In the genomic region with DNA sequence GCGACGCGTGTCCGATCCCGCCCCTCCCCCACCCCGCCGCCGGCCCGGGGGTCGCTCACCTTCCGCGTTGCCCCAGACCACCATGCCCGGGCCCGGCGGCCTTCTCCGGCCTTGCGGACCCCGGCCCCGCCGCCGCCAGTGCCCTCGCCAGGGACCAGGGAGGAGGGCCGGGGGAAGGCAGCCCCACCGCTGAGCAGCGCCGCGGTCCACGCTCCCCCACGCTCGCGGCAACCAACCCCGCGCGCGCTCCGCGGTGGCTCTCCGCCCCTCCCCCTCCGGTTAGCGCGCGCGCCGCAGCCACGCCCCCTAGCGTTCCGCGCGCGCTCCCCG, we compare ENCODE assay signal across 8 cellular contexts. TPM values are rescaled to one million over a fixed set of nuclear protein-coding genes. Genes with fewer than 3 reads are reported as not detected.
DNase-seq lines count a peak whose midpoint lies in the region; ATAC-seq and TF ChIP-seq lines count a peak whose summit lies in the region.

Gene REV1, minus strand, starts transcription at position 260 of the 330 bp plus-strand sequence. CDS start 25,042 bp downstream, outside the sequence.

- peaks cover 21 to 31% of the 10 kb centered on the region in 2 donors for H3K4me1 Mint-ChIP-seq in natural killer cell treated with Interleukin-12 subunit alpha and Interleukin-12 subunit beta and Interleukin-15 and Interleukin-18, amount 100 ng/mL, for 72 hours (ENCODE audit: low read depth in 2 of 2)

- H3K79me2 ChIP-seq in PC-9 (ENCODE audit: low read depth): peaks cover 45% of the 10 kb centered on the region

- H2AFZ ChIP-seq in PC-9: peak within 1 kb of the TSS; percentile 84

- no peaks in the 10 kb centered on the region for H3K27me3 ChIP-seq in PC-9 (ENCODE audit: insufficient read depth, low read depth)

- no peaks in the 10 kb centered on the region for H3K9me3 Mint-ChIP-seq in natural killer cell treated with Interleukin-12 subunit alpha and Interleukin-12 subunit beta and Interleukin-15 and Interleukin-18, amount 100 ng/mL, for 72 hours

- peak within 1 kb of the TSS; percentile 66 for H3K27ac ChIP-seq in PC-9
- peak within 1 kb of the TSS; percentile 91 for H3K27ac ChIP-seq in epithelial cell of prostate

- peaks cover 41% of the 10 kb centered on the region for H4K20me1 ChIP-seq in PC-9 (ENCODE audit: insufficient read depth)

- BruUV-seq in PC-9 (replicated peaks; lab: Mats Ljungman, UMichigan): no TSS peak

- peaks cover 5% of the 10 kb centered on the region; the same call in 1 of the 2 replicates for H3K36me3 ChIP-seq in PC-9 (ENCODE audit: low read depth)

- ATAC-seq in natural killer cell treated with Interleukin-12 subunit alpha and Interleukin-12 subunit beta and Interleukin-15 and Interleukin-18, amount 100 ng/mL, for 72 hours: no peak

- POLR2A ChIA-PET in PC-9 (lab: Charles Lee; ENCODE audit: unreplicated experiment): no interaction called here

- H3F3A ChIP-seq in PC-9 (ENCODE audit: insufficient read depth, low read depth): peaks cover 8% of the 10 kb centered on the region; the same call in 1 of the 2 replicates

- peak; percentile 43 for TF ChIP-seq POLR2A in GM10847 (IDR thresholded peaks at IDR 0.05; ENCODE audit: extremely low read depth, insufficient read length)

- peaks cover 7% of the 10 kb centered on the region for H3K36me3 Mint-ChIP-seq in natural killer cell treated with Interleukin-12 subunit alpha and Interleukin-12 subunit beta and Interleukin-15 and Interleukin-18, amount 100 ng/mL, for 72 hours

- peaks cover 19% of the 10 kb centered on the region for H3K4me1 ChIP-seq in PC-9 (replicated peaks; ENCODE audit: insufficient read depth)

- no peaks in the 10 kb centered on the region for H3K9me3 ChIP-seq in PC-9 (ENCODE audit: insufficient read depth, low read depth)

- H3K4me3 Mint-ChIP-seq in natural killer cell treated with Interleukin-12 subunit alpha and Interleukin-12 subunit beta and Interleukin-15 and Interleukin-18, amount 100 ng/mL, for 72 hours: peak within 1 kb of the TSS; percentile 99

- CTCF ChIA-PET in PC-9 (lab: Charles Lee): no interaction called here

- TF ChIP-seq CTCF in PC-9 (conservative IDR thresholded peaks at IDR 0.05): no peak

- no peaks in the 10 kb centered on the region for H3K9me2 ChIP-seq in PC-9 (ENCODE audit: insufficient read depth)

- DNase-seq in PC-9 (no peak), epithelial cell of prostate (ENCODE audit: low read depth, low spot score) (no peak), SHP77 treated with DMSO at 0.1 percent for 48 hours (lab: John Stamatoyannopoulos, UW) (no peak), kidney glomerular epithelial cell (lab: John Stamatoyannopoulos, UW) (no peak), DMS153 (lab: John Stamatoyannopoulos, UW) (no peak), SIG-M5 treated with dmso at 0.1 percent for 504 hours (lab: John Stamatoyannopoulos, UW; ENCODE audit: unreplicated experiment) (no peak)
- no peak for DNase-seq in natural killer cell treated with Interleukin-12 subunit alpha and Interleukin-12 subunit beta and Interleukin-15 and Interleukin-18, amount 100 ng/mL, for 72 hours (ENCODE audit: low spot score)

- H3K4me2 ChIP-seq in PC-9: peak within 1 kb of the TSS; percentile 94

- H3K27ac Mint-ChIP-seq in natural killer cell treated with Interleukin-12 subunit alpha and Interleukin-12 subunit beta and Interleukin-15 and Interleukin-18, amount 100 ng/mL, for 72 hours: peak within 1 kb of the TSS; percentile 94 to 96

- peak within 1 kb of the TSS; percentile 77 for H3K4me3 ChIP-seq in PC-9

- intact Hi-C loops in PC-9 (cut with micrococcal nuclease; ENCODE audit: unreplicated experiment): loop anchor here (1.0 to 5.0 kb wide), 7 partner anchors 15 to 840 kb away; partner anchors contain the start of genes MITD1, MRPL30 and TXNDC9

- peaks cover 13 to 17% of the 10 kb centered on the region in 2 donors for H3K27me3 Mint-ChIP-seq in natural killer cell treated with Interleukin-12 subunit alpha and Interleukin-12 subunit beta and Interleukin-15 and Interleukin-18, amount 100 ng/mL, for 72 hours

RNA-seq across cellular contexts. Expression of gene REV1, which starts in this region (rescaled TPM):
- total RNA-seq in PC-9 (2021): 47.8 and 50.5 TPM in 2 replicates
- 10 to 100 TPM; 26.7 to 59.5 TPM for total RNA-seq in natural killer cell treated with Interleukin-12 subunit alpha and Interleukin-12 subunit beta and Interleukin-15 and Interleukin-18, amount 100 ng/mL, for 72 hours
